Comparison of ENCODE assay signal across 1 cellular context in genomic region chr19:57599761-57600383, GRCh38.
TF ChIP-seq lines count a peak whose summit lies in the region.

ZNF530 (plus strand) TSS chr19:57599885; CDS start chr19:57604346, 4,461 bp downstream.

TF ChIP-seq in GM12878, 131 proteins besides CTCF, POLR2A, EP300 and RAD21 (continued from another document and continues in another):
- no peak for TF ChIP-seq ZNF592 (IDR thresholded peaks at IDR 0.05)
- TF ChIP-seq ZBTB11 (CRISPR knock-in tag; IDR thresholded peaks at IDR 0.05) = peak; percentile 57
- TF ChIP-seq TARDBP (IDR thresholded peaks at IDR 0.05; ENCODE audit: borderline replicate concordance) = 0 out of 2 replicates have a peak, but pooled peaks have one; percentile 79
- TF ChIP-seq POLR2AphosphoS5 (IDR thresholded peaks at IDR 0.05; ENCODE audit: low read length) = peak; percentile 82
- no peak for TF ChIP-seq JUND (IDR thresholded peaks at IDR 0.05; ENCODE audit: low read depth, low read length)
- TF ChIP-seq SREBF1 (IDR thresholded peaks at IDR 0.05; ENCODE audit: low read length) = peak; percentile 61
- no peak for TF ChIP-seq PAX8 (IDR thresholded peaks at IDR 0.05)
- TF ChIP-seq SIX5 (IDR thresholded peaks at IDR 0.05; ENCODE audit: low read depth, low read length, severe bottlenecking) = peak; percentile 92
- TF ChIP-seq RELB (IDR thresholded peaks at IDR 0.05; ENCODE audit: low read depth) = 0 out of 2 replicates have a peak, but pooled peaks have one; percentile 49
- peak; percentile 52 for TF ChIP-seq RELA (IDR thresholded peaks at IDR 0.05; ENCODE audit: borderline replicate concordance, partially characterized antibody)
- no peak for TF ChIP-seq CHD1 (IDR thresholded peaks at IDR 0.05; ENCODE audit: low read depth, low read length)
- no peak for TF ChIP-seq BMI1 (IDR thresholded peaks at IDR 0.05; ENCODE audit: borderline replicate concordance)
- TF ChIP-seq TBL1XR1 (IDR thresholded peaks at IDR 0.05; ENCODE audit: low read depth, low read length) = no peak
- no peak for TF ChIP-seq FOXK2 (IDR thresholded peaks at IDR 0.05)
- no peak for TF ChIP-seq HDGF (IDR thresholded peaks at IDR 0.05)
- TF ChIP-seq KAT2A (conservative IDR thresholded peaks at IDR 0.05; ENCODE audit: control insufficient read depth, low read depth, low read length) = no peak
- peak; percentile 65; the same call in 1 of the 2 replicates for TF ChIP-seq PAX5 (IDR thresholded peaks at IDR 0.05; ENCODE audit: borderline replicate concordance, low read depth, low read length)
- TF ChIP-seq NFIC (IDR thresholded peaks at IDR 0.05; ENCODE audit: low read depth, low read length) = no peak
- TF ChIP-seq STAT3 (IDR thresholded peaks at IDR 0.05; ENCODE audit: low read depth, low read length) = no peak
- TF ChIP-seq YBX1 (IDR thresholded peaks at IDR 0.05) = no peak
- no peak for TF ChIP-seq RCOR1 (conservative IDR thresholded peaks at IDR 0.05; ENCODE audit: low read depth, low read length)
- no peak for TF ChIP-seq ZNF384 (IDR thresholded peaks at IDR 0.05; ENCODE audit: borderline replicate concordance, low read depth, low read length)
- peak; percentile 25 for TF ChIP-seq E4F1 (IDR thresholded peaks at IDR 0.05; ENCODE audit: borderline replicate concordance, partially characterized antibody)
- no peak for TF ChIP-seq EZH2 (IDR thresholded peaks at IDR 0.05; ENCODE audit: borderline replicate concordance, control insufficient read depth, low read depth, low read length)
- peak; percentile 94 for TF ChIP-seq HCFC1 (IDR thresholded peaks at IDR 0.05; ENCODE audit: low read length)
- TF ChIP-seq TCF12 (IDR thresholded peaks at IDR 0.05; ENCODE audit: low read depth, low read length) = no peak
- no peak for TF ChIP-seq IRF4 (IDR thresholded peaks at IDR 0.05; ENCODE audit: low read depth, low read length)
- 0 out of 2 replicates have a peak, but pooled peaks have one; percentile 59 for TF ChIP-seq POLR2AphosphoS2 (IDR thresholded peaks at IDR 0.05; ENCODE audit: low read depth, low read length)
- peak in 1 of 2 experiments; percentile 18; a peak in 1 of 4 replicates for TF ChIP-seq BHLHE40 (IDR thresholded peaks at IDR 0.05; ENCODE audit: borderline replicate concordance in 1 of 2, low read depth in 2 of 2, low read length in 1 of 2)
- no peak for TF ChIP-seq MLLT1 (IDR thresholded peaks at IDR 0.05)
- no peak for TF ChIP-seq USF1 (IDR thresholded peaks at IDR 0.05; ENCODE audit: borderline replicate concordance, extremely low read length, insufficient read depth, low read depth, low read length)
- no peak for TF ChIP-seq SMARCA5 (IDR thresholded peaks at IDR 0.05)
- TF ChIP-seq ZBTB33 (IDR thresholded peaks at IDR 0.05) = no peak
- no peak for TF ChIP-seq BRCA1 (IDR thresholded peaks at IDR 0.05; ENCODE audit: low read depth, low read length)
- no peak for TF ChIP-seq SUPT20H (IDR thresholded peaks at IDR 0.05; ENCODE audit: borderline replicate concordance, control insufficient read depth, low read depth, low read length)
- no peak for TF ChIP-seq MEF2A (IDR thresholded peaks at IDR 0.05; ENCODE audit: insufficient read depth, low read depth, low read length)
- no peak for TF ChIP-seq FOS (IDR thresholded peaks at IDR 0.05; ENCODE audit: borderline replicate concordance, extremely low read depth, insufficient read length)
- no peak for TF ChIP-seq NRF1 (conservative IDR thresholded peaks at IDR 0.05; ENCODE audit: low read depth, low read length)
- TF ChIP-seq CHD2 (IDR thresholded peaks at IDR 0.05; ENCODE audit: borderline replicate concordance, low read depth, low read length) = peak; percentile 80; the same call in 1 of the 2 replicates
- no peak for TF ChIP-seq LARP7 (IDR thresholded peaks at IDR 0.05)
- TF ChIP-seq PBX3 (IDR thresholded peaks at IDR 0.05; ENCODE audit: insufficient replicate concordance, low read depth, low read length) = peak; percentile 15
- TF ChIP-seq BCLAF1 (IDR thresholded peaks at IDR 0.05) = no peak
